In the genomic region with DNA sequence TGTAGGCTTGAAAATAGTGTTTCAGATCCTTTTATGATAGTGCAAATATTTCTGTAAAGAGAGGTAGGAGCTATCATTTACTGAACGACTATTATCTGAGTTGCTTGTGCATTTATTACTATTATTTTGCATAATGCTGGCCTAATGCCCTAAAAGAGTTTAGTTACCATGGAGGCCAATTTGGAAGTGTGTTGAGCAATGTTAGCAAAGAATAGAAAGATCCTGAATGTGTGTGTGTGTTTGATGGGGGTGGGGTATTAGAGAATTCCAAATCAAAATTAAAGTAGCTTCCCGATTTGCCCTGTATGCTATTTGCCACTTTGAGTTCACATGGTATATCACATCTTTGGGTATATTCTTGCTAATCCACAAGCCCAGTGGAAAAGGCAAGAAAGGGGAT, we compare ENCODE assay signal across 21 cellular contexts. TPM values are rescaled to one million over a fixed set of nuclear protein-coding genes. Genes with fewer than 3 reads are reported as not detected.
A peak's percentile ranks its signal among the peaks of the same experiment; 100 is the strongest.
DNase-seq lines count a peak whose midpoint lies in the region; ATAC-seq and TF ChIP-seq lines count a peak whose summit lies in the region.
"Had no signal": no experiment of that assay in that cellular context is flagged by ENCODE, and none has a peak within 500 bp of the region (broad histone marks: within the 10 kb centered on the region; RNA-seq: fewer than 3 reads in every experiment).

No MANE protein-coding gene starts in this region.

- H3K27ac Mint-ChIP-seq in osteocyte (ENCODE audit: unreplicated experiment), result peak overlapping the region; percentile 50
- no peak overlapping the region for H3K27ac Mint-ChIP-seq in WTC11
- H3K27ac Mint-ChIP-seq: B cell; CD8-positive, alpha-beta T cell; HFFc6 had no signal

- H3K9me3 Mint-ChIP-seq in osteocyte (ENCODE audit: unreplicated experiment) (no peaks in the 10 kb centered on the region), WTC11 (no peaks in the 10 kb centered on the region)
- H3K9me3 Mint-ChIP-seq: CD8-positive, alpha-beta T cell; HFFc6 had no signal

- peak overlapping the region; percentile 67 for H3K9ac ChIP-seq in adipocyte (ENCODE audit: low read length)
- H3K9ac ChIP-seq: BLaER1 treated with 17β-estradiol and CSF1 and Interleukin-3, amounts not matched to agents 10 nM and 100 nM had no signal

- POLR2A ChIA-PET in WTC11 (lab: Charles Lee), result interaction anchor here (0.6 kb wide), 1 partner anchor 325 kb away, joined by 4 read pairs; no protein-coding TSS in a partner anchor

- TF ChIP-seq EP300 in suprapubic skin (IDR thresholded peaks at IDR 0.05), result no peak

- no peaks in the 10 kb centered on the region for H3K36me3 ChIP-seq in adipocyte (ENCODE audit: control insufficient read depth, insufficient read depth, low read length, severe bottlenecking)
- no peaks in the 10 kb centered on the region for H3K36me3 ChIP-seq in gastrocnemius medialis
- H3K36me3 ChIP-seq in suprapubic skin, result no peaks in the 10 kb centered on the region
- H3K36me3 ChIP-seq: BLaER1 treated with 17β-estradiol and CSF1 and Interleukin-3, amounts not matched to agents 10 nM and 100 nM had no signal

- no peaks in the 10 kb centered on the region for H3K36me3 Mint-ChIP-seq in osteocyte (ENCODE audit: unreplicated experiment)
- no peaks in the 10 kb centered on the region for H3K36me3 Mint-ChIP-seq in WTC11
- H3K36me3 Mint-ChIP-seq: CD8-positive, alpha-beta T cell had no signal

- H3K4me3 Mint-ChIP-seq in osteocyte (ENCODE audit: unreplicated experiment), result no peak overlapping the region
- no peak overlapping the region for H3K4me3 Mint-ChIP-seq in WTC11
- H3K4me3 Mint-ChIP-seq: B cell; CD8-positive, alpha-beta T cell; HFFc6 had no signal

- CTCF ChIA-PET in WTC11 (lab: Charles Lee), result interaction anchor here (1.0 to 2.5 kb wide), 4 partner anchors 10 to 586 kb away, joined by 3 to 9 read pairs (median 4); no protein-coding TSS in a partner anchor

- no peak for TF ChIP-seq CTCF in fibroblast of pulmonary artery (IDR thresholded peaks at IDR 0.05; ENCODE audit: low read length, missing control alignments)
- TF ChIP-seq CTCF in osteocyte (IDR thresholded peaks at IDR 0.05), result no peak
- no peak for TF ChIP-seq CTCF in gastrocnemius medialis (IDR thresholded peaks at IDR 0.05 in 4 of 5, conservative IDR thresholded peaks at IDR 0.05 in 1 of 5)
- TF ChIP-seq CTCF in suprapubic skin (IDR thresholded peaks at IDR 0.05), result no peak
- no peak for TF ChIP-seq CTCF in WTC11 (IDR thresholded peaks at IDR 0.05)
- no peak for TF ChIP-seq CTCF in GM20000 (IDR thresholded peaks at IDR 0.05; ENCODE audit: extremely low read depth, missing control alignments)

- peak overlapping the region; percentile 61 for H3K4me3 ChIP-seq in adipocyte (ENCODE audit: low read length)
- no peak overlapping the region for H3K4me3 ChIP-seq in fibroblast of pulmonary artery (replicated peaks; ENCODE audit: low read depth, low read length)
- H3K4me3 ChIP-seq in gastrocnemius medialis, result no peak overlapping the region
- H3K4me3 ChIP-seq in suprapubic skin, result no peak overlapping the region
- H3K4me3 ChIP-seq: BLaER1 treated with 17β-estradiol and CSF1 and Interleukin-3, amounts not matched to agents 10 nM and 100 nM had no signal

- in situ Hi-C loops in gastrocnemius medialis (cut with MboI; ENCODE audit: low sequenced_read_pairs in 4 of 4), result no loop called here

- DNase-seq in NCI-H1048 (lab: John Stamatoyannopoulos, UW) (peak; percentile 16), adipocyte (ENCODE audit: low read depth) (peak; percentile 16), fibroblast of pulmonary artery (ENCODE audit: low read depth) (peak; percentile 4), osteocyte (ENCODE audit: extremely low spot score, unreplicated experiment) (no peak), gastrocnemius medialis (no peak), suprapubic skin (ENCODE audit: low spot score in 2 of 2) (no peak), WTC11 (ENCODE audit: low spot score) (no peak), GM20000 (ENCODE audit: low spot score) (no peak)
- DNase-seq: 8988T; Calu3; CD8-positive, alpha-beta T cell; DMS79 treated with DMSO at 0.1 percent for 48 hours; GF-D8; GOT3; H7; HFFc6 had no signal

- 73% methylated on average over 2 of the region's 2 CpGs for WGBS in suprapubic skin

- H3K4me1 ChIP-seq in adipocyte (ENCODE audit: control insufficient read depth, insufficient read depth, low read length) (peaks cover 37% of the 10 kb centered on the region), gastrocnemius medialis (peaks cover 0 to 3% of the 10 kb centered on the region in 2 donors), suprapubic skin (no peaks in the 10 kb centered on the region)
- H3K4me1 ChIP-seq: BLaER1 treated with 17β-estradiol and CSF1 and Interleukin-3, amounts not matched to agents 10 nM and 100 nM had no signal

- ATAC-seq in gastrocnemius medialis, result no peak
- no peak for ATAC-seq in WTC11
- ATAC-seq: CD8-positive, alpha-beta T cell; HCT116; HepG2 had no signal

- H3K27me3 Mint-ChIP-seq in osteocyte (ENCODE audit: unreplicated experiment) (no peaks in the 10 kb centered on the region), WTC11 (ENCODE audit: low read depth) (no peaks in the 10 kb centered on the region)

- no peak overlapping the region for H3K27ac ChIP-seq in gastrocnemius medialis
- H3K27ac ChIP-seq in suprapubic skin, result no peak overlapping the region
- H3K27ac ChIP-seq: BLaER1 treated with 17β-estradiol and CSF1 and Interleukin-3, amounts not matched to agents 10 nM and 100 nM had no signal

- H3K27me3 ChIP-seq in adipocyte (replicated peaks; ENCODE audit: control insufficient read depth, insufficient read depth, low read length) (no peaks in the 10 kb centered on the region), gastrocnemius medialis (no peaks in the 10 kb centered on the region), suprapubic skin (no peaks in the 10 kb centered on the region)
- H3K27me3 ChIP-seq: BLaER1 treated with 17β-estradiol and CSF1 and Interleukin-3, amounts not matched to agents 10 nM and 100 nM had no signal

- intact Hi-C loops in gastrocnemius medialis (cut with DNase I; ENCODE audit: low total_unique reads), result no loop called here

- H3K9me3 ChIP-seq in adipocyte (ENCODE audit: control insufficient read depth, low read length) (no peaks in the 10 kb centered on the region), gastrocnemius medialis (no peaks in the 10 kb centered on the region), suprapubic skin (no peaks in the 10 kb centered on the region)
- H3K9me3 ChIP-seq: BLaER1 treated with 17β-estradiol and CSF1 and Interleukin-3, amounts not matched to agents 10 nM and 100 nM had no signal

- TF ChIP-seq POLR2A in gastrocnemius medialis (IDR thresholded peaks at IDR 0.05) (no peak), suprapubic skin (IDR thresholded peaks at IDR 0.05) (no peak)

- H3K4me1 Mint-ChIP-seq in osteocyte (ENCODE audit: unreplicated experiment), result peaks cover 38% of the 10 kb centered on the region
- peaks cover 19% of the 10 kb centered on the region for H3K4me1 Mint-ChIP-seq in WTC11
- H3K4me1 Mint-ChIP-seq: B cell had no signal

TF ChIP-seq in WTC11, 78 proteins besides CTCF, POLR2A, EP300 and RAD21 (continues in another document):
- no peak for TF ChIP-seq TEAD1 (CRISPR knock-in tag; IDR thresholded peaks at IDR 0.05)
- TF ChIP-seq, protein P1, sequence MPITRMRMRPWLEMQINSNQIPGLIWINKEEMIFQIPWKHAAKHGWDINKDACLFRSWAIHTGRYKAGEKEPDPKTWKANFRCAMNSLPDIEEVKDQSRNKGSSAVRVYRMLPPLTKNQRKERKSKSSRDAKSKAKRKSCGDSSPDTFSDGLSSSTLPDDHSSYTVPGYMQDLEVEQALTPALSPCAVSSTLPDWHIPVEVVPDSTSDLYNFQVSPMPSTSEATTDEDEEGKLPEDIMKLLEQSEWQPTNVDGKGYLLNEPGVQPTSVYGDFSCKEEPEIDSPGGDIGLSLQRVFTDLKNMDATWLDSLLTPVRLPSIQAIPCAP (CRISPR knock-in tag; IDR thresholded peaks at IDR 0.05), result no peak
- TF ChIP-seq, protein P2, sequence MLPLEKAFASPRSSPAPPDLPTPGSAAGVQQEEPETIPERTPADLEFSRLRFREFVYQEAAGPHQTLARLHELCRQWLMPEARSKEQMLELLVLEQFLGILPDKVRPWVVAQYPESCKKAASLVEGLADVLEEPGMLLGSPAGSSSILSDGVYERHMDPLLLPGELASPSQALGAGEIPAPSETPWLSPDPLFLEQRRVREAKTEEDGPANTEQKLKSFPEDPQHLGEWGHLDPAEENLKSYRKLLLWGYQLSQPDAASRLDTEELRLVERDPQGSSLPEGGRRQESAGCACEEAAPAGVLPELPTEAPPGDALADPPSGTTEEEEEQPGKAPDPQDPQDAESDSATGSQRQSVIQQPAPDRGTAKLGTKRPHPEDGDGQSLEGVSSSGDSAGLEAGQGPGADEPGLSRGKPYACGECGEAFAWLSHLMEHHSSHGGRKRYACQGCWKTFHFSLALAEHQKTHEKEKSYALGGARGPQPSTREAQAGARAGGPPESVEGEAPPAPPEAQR (CRISPR knock-in tag; IDR thresholded peaks at IDR 0.05), result no peak
- TF ChIP-seq, protein P3, sequence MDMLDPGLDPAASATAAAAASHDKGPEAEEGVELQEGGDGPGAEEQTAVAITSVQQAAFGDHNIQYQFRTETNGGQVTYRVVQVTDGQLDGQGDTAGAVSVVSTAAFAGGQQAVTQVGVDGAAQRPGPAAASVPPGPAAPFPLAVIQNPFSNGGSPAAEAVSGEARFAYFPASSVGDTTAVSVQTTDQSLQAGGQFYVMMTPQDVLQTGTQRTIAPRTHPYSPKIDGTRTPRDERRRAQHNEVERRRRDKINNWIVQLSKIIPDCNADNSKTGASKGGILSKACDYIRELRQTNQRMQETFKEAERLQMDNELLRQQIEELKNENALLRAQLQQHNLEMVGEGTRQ (CRISPR knock-in tag; IDR thresholded peaks at IDR 0.05), result no peak
- no peak for TF ChIP-seq ATF1 (CRISPR knock-in tag; IDR thresholded peaks at IDR 0.05)
- TF ChIP-seq PRRX2 (CRISPR knock-in tag; IDR thresholded peaks at IDR 0.05), result no peak
- TF ChIP-seq KAT7 (CRISPR knock-in tag; IDR thresholded peaks at IDR 0.05; ENCODE audit: borderline replicate concordance), result no peak
- TF ChIP-seq, protein P4, sequence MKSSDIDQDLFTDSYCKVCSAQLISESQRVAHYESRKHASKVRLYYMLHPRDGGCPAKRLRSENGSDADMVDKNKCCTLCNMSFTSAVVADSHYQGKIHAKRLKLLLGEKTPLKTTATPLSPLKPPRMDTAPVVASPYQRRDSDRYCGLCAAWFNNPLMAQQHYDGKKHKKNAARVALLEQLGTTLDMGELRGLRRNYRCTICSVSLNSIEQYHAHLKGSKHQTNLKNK (CRISPR knock-in tag; IDR thresholded peaks at IDR 0.05), result no peak
- no peak for TF ChIP-seq ESRRA (CRISPR knock-in tag; IDR thresholded peaks at IDR 0.05; ENCODE audit: borderline replicate concordance)
- no peak for TF ChIP-seq OVOL2 (CRISPR knock-in tag; IDR thresholded peaks at IDR 0.05; ENCODE audit: borderline replicate concordance)
- TF ChIP-seq CREB1 (CRISPR knock-in tag; IDR thresholded peaks at IDR 0.05), result no peak
- no peak for TF ChIP-seq ZNF416 (CRISPR knock-in tag; IDR thresholded peaks at IDR 0.05)
- TF ChIP-seq RORB (CRISPR knock-in tag; IDR thresholded peaks at IDR 0.05), result no peak
- no peak for TF ChIP-seq JUN (CRISPR knock-in tag; IDR thresholded peaks at IDR 0.05)

RNA-seq across cellular contexts. Expression of a gene that starts 45.5 kb away (rescaled TPM):
- not detected in 2 replicates for total RNA-seq in osteocyte
- not detected for total RNA-seq in gastrocnemius medialis
- total RNA-seq in suprapubic skin, result not detected
- total RNA-seq in WTC11 (2021), result not detected in 3 replicates
- total RNA-seq: A673; B cell; Calu3; CD8-positive, alpha-beta T cell; H7; HepG2; HFFc6 had no signal

Comparison
In these comparisons a context has a peak if more than half of its experiments do, and no peak if none do; other contexts are left out.
1. DNase-seq: peak in NCI-H1048 (single experiment), adipocyte (single experiment) and fibroblast of pulmonary artery (single experiment); none in osteocyte (single experiment), gastrocnemius medialis (0 of 2), suprapubic skin (0 of 2), WTC11 (single experiment) and GM20000 (single experiment).